ENCODE assay signal across 11 cellular contexts in genomic region chr3:8713901-8714759, GRCh38. TPM values are rescaled to one million over a fixed set of nuclear protein-coding genes. Genes with fewer than 3 reads are reported as not detected.
DNase-seq lines count a peak whose midpoint lies in the region; ATAC-seq, FAIRE-seq and TF ChIP-seq lines count a peak whose summit lies in the region.
"Had no signal": no experiment of that assay in that cellular context is flagged by ENCODE, and none has a peak within 500 bp of the region (broad histone marks: within the 10 kb centered on the region; RNA-seq: fewer than 3 reads in every experiment).

No MANE protein-coding gene starts in this region.

- no peak overlapping the region for H3K9ac ChIP-seq in keratinocyte (ENCODE audit: control insufficient read depth, extremely low read depth, insufficient read depth, low read length)

- H3K4me3 ChIP-seq in GM06990 (replicated peaks; ENCODE audit: low read depth, low read length) = no peak overlapping the region
- H3K4me3 ChIP-seq in H7 (ENCODE audit: insufficient read depth, low read depth, low read length) = no peak overlapping the region
- H3K4me3 ChIP-seq in PC-9 = no peak overlapping the region
- no peak overlapping the region for H3K4me3 ChIP-seq in keratinocyte (ENCODE audit: control insufficient read depth in 2 of 3, extremely low read depth in 1 of 3, insufficient read depth in 2 of 3, low read depth in 1 of 3, low read length in 3 of 3)
- H3K4me3 ChIP-seq in naive thymus-derived CD4-positive, alpha-beta T cell (ENCODE audit: low read length) = no peak overlapping the region
- H3K4me3 ChIP-seq: spleen had no signal

- POLR2A ChIA-PET in PC-9 (lab: Charles Lee; ENCODE audit: unreplicated experiment) = no interaction called here
- POLR2A ChIA-PET in naive thymus-derived CD4-positive, alpha-beta T cell (lab: Charles Lee) = no interaction called here

- H3K9me3 ChIP-seq in PC-9 (ENCODE audit: insufficient read depth, low read depth) (no peaks in the 10 kb centered on the region), keratinocyte (ENCODE audit: control insufficient read depth, low read depth, low read length) (no peaks in the 10 kb centered on the region)
- H3K9me3 ChIP-seq in naive thymus-derived CD4-positive, alpha-beta T cell (ENCODE audit: control insufficient read depth in 2 of 3, low read length in 3 of 3) = no peaks in the 10 kb centered on the region
- H3K9me3 ChIP-seq: spleen had no signal

- no peak overlapping the region for H3K27ac Mint-ChIP-seq in activated T-helper 1 cell treated with anti-CD3 and anti-CD28 coated beads, Interleukin-12 subunit alpha, Interleukin-12 subunit beta, Interleukin-2, Interleukin-4 antibody, amounts not matched to agents 30 ng/mL and 10 ng/mL and 1 ng/mL, durations not matched to agents 14 hours and 24 hours and 36 hours
- H3K27ac Mint-ChIP-seq in naive thymus-derived CD4-positive, alpha-beta T cell = no peak overlapping the region

- no peak overlapping the region for H3K4me2 ChIP-seq in PC-9
- H3K4me2 ChIP-seq in keratinocyte (ENCODE audit: control insufficient read depth, extremely low read depth, insufficient read depth, low read depth, low read length) = no peak overlapping the region

- H3K4me3 Mint-ChIP-seq in activated T-helper 1 cell treated with anti-CD3 and anti-CD28 coated beads, Interleukin-12 subunit alpha, Interleukin-12 subunit beta, Interleukin-2, Interleukin-4 antibody, amounts not matched to agents 30 ng/mL and 10 ng/mL and 1 ng/mL, durations not matched to agents 14 hours and 24 hours and 36 hours = no peak overlapping the region
- H3K4me3 Mint-ChIP-seq in naive thymus-derived CD4-positive, alpha-beta T cell = no peak overlapping the region

- no peaks in the 10 kb centered on the region for H3K4me1 Mint-ChIP-seq in activated T-helper 1 cell treated with anti-CD3 and anti-CD28 coated beads, Interleukin-12 subunit alpha, Interleukin-12 subunit beta, Interleukin-2, Interleukin-4 antibody, amounts not matched to agents 30 ng/mL and 10 ng/mL and 1 ng/mL, durations not matched to agents 14 hours and 24 hours and 36 hours (ENCODE audit: low read depth)
- no peaks in the 10 kb centered on the region for H3K4me1 Mint-ChIP-seq in naive thymus-derived CD4-positive, alpha-beta T cell

- H3K27ac ChIP-seq in PC-9 = no peak overlapping the region
- H3K27ac ChIP-seq in keratinocyte (ENCODE audit: control insufficient read depth, insufficient read depth, low read length) = no peak overlapping the region
- H3K27ac ChIP-seq in naive thymus-derived CD4-positive, alpha-beta T cell (ENCODE audit: low read depth, low read length) = no peak overlapping the region
- H3K27ac ChIP-seq: spleen had no signal

- no peaks in the 10 kb centered on the region for H3K27me3 Mint-ChIP-seq in activated T-helper 1 cell treated with anti-CD3 and anti-CD28 coated beads, Interleukin-12 subunit alpha, Interleukin-12 subunit beta, Interleukin-2, Interleukin-4 antibody, amounts not matched to agents 30 ng/mL and 10 ng/mL and 1 ng/mL, durations not matched to agents 14 hours and 24 hours and 36 hours (ENCODE audit: insufficient read depth)
- peaks cover 0 to 24% (median 3%) of the 10 kb centered on the region in 5 donors for H3K27me3 Mint-ChIP-seq in naive thymus-derived CD4-positive, alpha-beta T cell

- H3K36me3 Mint-ChIP-seq in activated T-helper 1 cell treated with anti-CD3 and anti-CD28 coated beads, Interleukin-12 subunit alpha, Interleukin-12 subunit beta, Interleukin-2, Interleukin-4 antibody, amounts not matched to agents 30 ng/mL and 10 ng/mL and 1 ng/mL, durations not matched to agents 14 hours and 24 hours and 36 hours (ENCODE audit: low read depth) = no peaks in the 10 kb centered on the region
- peaks cover 0 to 4% (median 0%) of the 10 kb centered on the region in 5 donors for H3K36me3 Mint-ChIP-seq in naive thymus-derived CD4-positive, alpha-beta T cell

- CTCF ChIA-PET in PC-9 (lab: Charles Lee) = no interaction called here
- CTCF ChIA-PET in naive thymus-derived CD4-positive, alpha-beta T cell (lab: Charles Lee) = no interaction called here

- H3K9me1 ChIP-seq in keratinocyte (ENCODE audit: control insufficient read depth, extremely low read depth, insufficient read depth, low read length) = no peaks in the 10 kb centered on the region

- no peaks in the 10 kb centered on the region for H3K9me3 Mint-ChIP-seq in activated T-helper 1 cell treated with anti-CD3 and anti-CD28 coated beads, Interleukin-12 subunit alpha, Interleukin-12 subunit beta, Interleukin-2, Interleukin-4 antibody, amounts not matched to agents 30 ng/mL and 10 ng/mL and 1 ng/mL, durations not matched to agents 14 hours and 24 hours and 36 hours
- peaks cover 0 to 12% (median 2%) of the 10 kb centered on the region in 11 donors for H3K9me3 Mint-ChIP-seq in naive thymus-derived CD4-positive, alpha-beta T cell

- no peaks in the 10 kb centered on the region for H3K4me1 ChIP-seq in PC-9 (replicated peaks; ENCODE audit: insufficient read depth)
- H3K4me1 ChIP-seq in keratinocyte (ENCODE audit: control insufficient read depth, extremely low read depth, insufficient read depth, low read length) = peaks cover 14% of the 10 kb centered on the region
- H3K4me1 ChIP-seq in naive thymus-derived CD4-positive, alpha-beta T cell (ENCODE audit: control insufficient read depth in 2 of 2, insufficient read depth in 2 of 2, low read length in 2 of 2) = no peaks in the 10 kb centered on the region
- H3K4me1 ChIP-seq: spleen had no signal

- H4K20me1 ChIP-seq in PC-9 (ENCODE audit: insufficient read depth) = no peaks in the 10 kb centered on the region
- H4K20me1 ChIP-seq in keratinocyte (ENCODE audit: control insufficient read depth, extremely low read depth, insufficient read depth, low read length) = no peaks in the 10 kb centered on the region

- no peaks in the 10 kb centered on the region for H3F3A ChIP-seq in PC-9 (ENCODE audit: insufficient read depth, low read depth)

- H3K79me2 ChIP-seq in PC-9 (ENCODE audit: low read depth) (no peaks in the 10 kb centered on the region), keratinocyte (ENCODE audit: control insufficient read depth, insufficient read depth, low read length) (no peaks in the 10 kb centered on the region)

- dilution Hi-C loops in keratinocyte (cut with MboI; ENCODE audit: extremely low pct_ligation_motif_present, low sequenced_read_pairs) = no loop called here

- H3K36me3 ChIP-seq in GM06990 (ENCODE audit: control insufficient read depth, insufficient read depth, low read length) (no peaks in the 10 kb centered on the region), H7 (replicated peaks; ENCODE audit: control insufficient read depth, insufficient read depth, low read length) (no peaks in the 10 kb centered on the region), PC-9 (ENCODE audit: low read depth) (no peaks in the 10 kb centered on the region), keratinocyte (ENCODE audit: control insufficient read depth in 2 of 2, extremely low read depth in 1 of 2, insufficient read depth in 2 of 2, low read length in 2 of 2) (no peaks in the 10 kb centered on the region)
- no peaks in the 10 kb centered on the region for H3K36me3 ChIP-seq in naive thymus-derived CD4-positive, alpha-beta T cell (ENCODE audit: control insufficient read depth in 2 of 3, insufficient read depth in 3 of 3, low read length in 3 of 3)
- H3K36me3 ChIP-seq: spleen had no signal

- TF ChIP-seq CTCF in GM06990 (IDR thresholded peaks at IDR 0.05; ENCODE audit: insufficient read depth, low read length, poor library complexity, severe bottlenecking) (peak; percentile 63), PC-9 (conservative IDR thresholded peaks at IDR 0.05) (peak; percentile 40; the same call in 1 of the 2 replicates), keratinocyte (optimal IDR thresholded peaks at IDR 0.05 in 1 of 3, IDR thresholded peaks at IDR 0.05 in 1 of 3, conservative IDR thresholded peaks at IDR 0.05 in 1 of 3; ENCODE audit: extremely low read depth in 1 of 3, insufficient read depth in 2 of 3, low read length in 3 of 3) (peak; percentile 47 to 68 (median 56))

- DNase-seq in GM06990 (ENCODE audit: extremely low read depth, insufficient read length) = no peak
- DNase-seq in H7 = peak; percentile 81
- DNase-seq in PC-9 = no peak
- no peak for DNase-seq in keratinocyte (ENCODE audit: low read depth, low spot score)
- DNase-seq in mesenteric fat pad (ENCODE audit: low spot score) = no peak
- DNase-seq in activated T-helper 1 cell treated with anti-CD3 and anti-CD28 coated beads, Interleukin-12 subunit alpha, Interleukin-12 subunit beta, Interleukin-2, Interleukin-4 antibody, amounts not matched to agents 30 ng/mL and 10 ng/mL and 1 ng/mL, durations not matched to agents 14 hours and 24 hours and 36 hours (ENCODE audit: low spot score) = no peak
- DNase-seq in activated CD4-positive, CD25-positive, alpha-beta regulatory T cell treated with anti-CD3 and anti-CD28 coated beads, Interleukin-2, amount 50 U/mL, for 72 hours = no peak
- DNase-seq in naive thymus-derived CD4-positive, alpha-beta T cell = no peak
- DNase-seq: spleen had no signal

- no peak for FAIRE-seq in keratinocyte (lab: Jason Lieb, UNC)
- FAIRE-seq: urothelium cell line had no signal

- H3K9me2 ChIP-seq in PC-9 (ENCODE audit: insufficient read depth) = no peaks in the 10 kb centered on the region

- H2AFZ ChIP-seq in PC-9 (no peak overlapping the region), keratinocyte (ENCODE audit: control insufficient read depth, low read length) (no peak overlapping the region)

- intact Hi-C loops in PC-9 (cut with micrococcal nuclease; ENCODE audit: unreplicated experiment) = no loop called here
- intact Hi-C loops in activated T-helper 1 cell treated with anti-CD3 and anti-CD28 coated beads, Interleukin-12 subunit alpha, Interleukin-12 subunit beta, Interleukin-2, Interleukin-4 antibody, amounts not matched to agents 30 ng/mL and 10 ng/mL and 1 ng/mL, durations not matched to agents 14 hours and 24 hours and 36 hours (cut with micrococcal nuclease) = no loop called here
- intact Hi-C loops in naive thymus-derived CD4-positive, alpha-beta T cell (cut with micrococcal nuclease) = no loop called here

- H3K27me3 ChIP-seq in GM06990 (replicated peaks; ENCODE audit: control insufficient read depth, insufficient read depth, low read length) = no peaks in the 10 kb centered on the region; the same call in 1 of the 2 replicates
- H3K27me3 ChIP-seq in H7 (ENCODE audit: control insufficient read depth, insufficient read depth, low read length) = peaks cover 52% of the 10 kb centered on the region
- no peaks in the 10 kb centered on the region for H3K27me3 ChIP-seq in PC-9 (ENCODE audit: insufficient read depth, low read depth)
- no peaks in the 10 kb centered on the region for H3K27me3 ChIP-seq in keratinocyte (ENCODE audit: control insufficient read depth, extremely low read depth, insufficient read depth, low read length)
- H3K27me3 ChIP-seq in naive thymus-derived CD4-positive, alpha-beta T cell (ENCODE audit: control insufficient read depth in 2 of 2, insufficient read depth in 2 of 2, low read length in 2 of 2) = no peaks in the 10 kb centered on the region
- H3K27me3 ChIP-seq: spleen had no signal

- no TSS peak for BruUV-seq in PC-9 (replicated peaks; lab: Mats Ljungman, UMichigan)

- ATAC-seq in naive thymus-derived CD4-positive, alpha-beta T cell = no peak

RNA-seq across cellular contexts. Expression of gene CAV3, which starts 19.5 kb away (rescaled TPM):
- not detected in 2 replicates for total RNA-seq in H7 (2014; rRNA removed; shearing (Covaris generic))
- total RNA-seq in PC-9 (2021) = 0.24 TPM in 1 of 2 replicates, not detected in the other
- not detected in 3 replicates for polyA plus RNA-seq in keratinocyte
- polyA plus RNA-seq in keratinocyte (2011; ENCODE audit: low read depth) = not detected
- polyA plus RNA-seq in keratinocyte (2011; cell fraction: cytosol; rRNA removed) = not detected in 2 replicates
- not detected in 2 replicates for polyA plus RNA-seq in keratinocyte (2011; cell fraction: nucleus; rRNA removed)
- not detected in 2 replicates for polyA plus RNA-seq in keratinocyte (2012; ENCODE audit: low replicate concordance)
- polyA minus RNA-seq in keratinocyte = not detected in 3 replicates
- not detected for polyA minus RNA-seq in keratinocyte (2011; cell fraction: cytosol; rRNA and poly(A)+ RNA removed)
- polyA minus RNA-seq in keratinocyte (2011; cell fraction: nucleus; rRNA and poly(A)+ RNA removed) = not detected in 2 replicates
- not detected for total RNA-seq in mesenteric fat pad
- total RNA-seq in activated T-helper 1 cell treated with anti-CD3 and anti-CD28 coated beads, Interleukin-12 subunit alpha, Interleukin-12 subunit beta, Interleukin-2, Interleukin-4 antibody, amounts not matched to agents 30 ng/mL and 10 ng/mL and 1 ng/mL, durations not matched to agents 14 hours and 24 hours and 36 hours = not detected in 2 replicates
- total RNA-seq in naive thymus-derived CD4-positive, alpha-beta T cell = not detected
- polyA plus RNA-seq in naive thymus-derived CD4-positive, alpha-beta T cell = not detected
- total RNA-seq: NCI-H460, spleen had no signal

RNA-seq across cellular contexts. Expression of gene OXTR, which starts 55.3 kb away (rescaled TPM):
- 0.78 and 4.2 TPM in 2 replicates for total RNA-seq in H7 (2014; rRNA removed; shearing (Covaris generic))
- total RNA-seq in PC-9 (2021) (3.4 and 6.9 TPM in 2 replicates), mesenteric fat pad (0.06 TPM)
- polyA plus RNA-seq in keratinocyte = 0.08 to 0.19 TPM (median 0.16 TPM) in 3 replicates
- 0.41 TPM for polyA plus RNA-seq in keratinocyte (2011; ENCODE audit: low read depth)
- 0.06 and 0.10 TPM in 2 replicates for polyA plus RNA-seq in keratinocyte (2011; cell fraction: cytosol; rRNA removed)
- polyA plus RNA-seq in keratinocyte (2011; cell fraction: nucleus; rRNA removed) = 0.48 and 0.53 TPM in 2 replicates
- 0.14 and 0.31 TPM in 2 replicates for polyA plus RNA-seq in keratinocyte (2012; ENCODE audit: low replicate concordance)
- polyA minus RNA-seq in keratinocyte = 0.03 to 0.19 TPM (median 0.07 TPM) in 3 replicates
- not detected for polyA minus RNA-seq in keratinocyte (2011; cell fraction: cytosol; rRNA and poly(A)+ RNA removed)
- 0.32 and 0.54 TPM in 2 replicates for polyA minus RNA-seq in keratinocyte (2011; cell fraction: nucleus; rRNA and poly(A)+ RNA removed)
- 1.0 and 1.2 TPM in 2 replicates for total RNA-seq in activated T-helper 1 cell treated with anti-CD3 and anti-CD28 coated beads, Interleukin-12 subunit alpha, Interleukin-12 subunit beta, Interleukin-2, Interleukin-4 antibody, amounts not matched to agents 30 ng/mL and 10 ng/mL and 1 ng/mL, durations not matched to agents 14 hours and 24 hours and 36 hours
- total RNA-seq in naive thymus-derived CD4-positive, alpha-beta T cell = 1 to 10 TPM in 1 of 5 experiments, under 1 TPM in 4; 0.05 to 1.3 (median 0.22) TPM
- not detected for polyA plus RNA-seq in naive thymus-derived CD4-positive, alpha-beta T cell
